In the genomic region with DNA sequence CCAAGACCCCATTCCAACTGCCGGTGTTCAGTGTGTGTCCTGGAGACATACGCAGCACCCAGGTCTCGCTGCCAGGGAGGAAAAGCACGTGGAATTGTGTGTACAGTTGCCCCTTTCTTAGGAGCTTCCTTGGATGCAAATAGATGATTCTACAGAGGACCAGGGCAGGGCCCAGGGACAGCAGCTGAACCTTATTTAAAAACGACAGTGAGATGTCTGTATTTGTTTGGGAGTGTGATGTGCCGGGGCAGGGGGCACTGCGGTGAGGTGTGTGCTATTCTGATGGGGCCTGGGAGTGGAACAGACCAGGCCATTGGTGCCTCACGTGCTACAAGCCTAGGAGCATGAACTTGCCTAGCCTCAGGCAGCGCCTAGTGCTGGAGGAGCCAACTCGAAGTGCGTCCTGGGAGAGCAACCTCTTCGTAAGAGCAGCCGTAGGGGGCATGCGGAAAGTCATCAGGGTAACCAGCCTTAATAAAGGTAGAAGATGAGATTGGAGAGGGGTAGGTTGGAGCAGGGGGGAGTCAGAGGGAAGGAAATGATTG, we compare ENCODE assay signal across 22 cellular contexts.
"Had no signal": no experiment of that assay in that cellular context is flagged by ENCODE, and none has a peak within 500 bp of the region (broad histone marks: within the 10 kb centered on the region; RNA-seq: fewer than 3 reads in every experiment).

No MANE protein-coding gene starts in this region.

- H3K9me3 ChIP-seq: breast epithelium, Peyer's patch had no signal

- H3K27ac ChIP-seq: breast epithelium, Peyer's patch, RWPE1 had no signal

- H3K27me3 ChIP-seq: breast epithelium, Peyer's patch had no signal

- DNase-seq: activated B cell treated with CpG ODN at 0.5 μM for 24 hours; activated CD4-positive, alpha-beta T cell treated with anti-CD3 and anti-CD28 coated beads for 1 hour; activated CD4-positive, alpha-beta T cell treated with anti-CD3 and anti-CD28 coated beads, Interleukin-2, amount 10 ng/mL, durations not matched to agents 24 days and 14 days; activated CD4-positive, alpha-beta T cell treated with anti-CD3 and anti-CD28 coated beads, Interleukin-2, amount 50 U/mL, for 48 hours; activated effector memory CD4-positive, alpha-beta T cell treated with Interleukin-2 at 50 U/mL for 16 hours; activated naive CD4-positive, alpha-beta T cell; activated T-cell treated with anti-CD3 and anti-CD28 coated beads, Interleukin-2, amount 50 U/mL, for 24 hours; aorta; Karpas-422; MM.1S; NCI-H1105; NCI-H1436; NCI-H187; NCI-H2081; NCI-H524; Peyer's patch; SHP77; T-helper 17 cell; T-helper 9 cell had no signal

- H3K4me3 ChIP-seq: breast epithelium, K562, Peyer's patch had no signal

- ATAC-seq: K562, T-helper 17 cell had no signal

- H3K36me3 ChIP-seq: breast epithelium, Peyer's patch had no signal

- H3K4me1 ChIP-seq: breast epithelium, Peyer's patch had no signal
